Comparison of ENCODE assay signal across 1 cellular context in the genomic region with DNA sequence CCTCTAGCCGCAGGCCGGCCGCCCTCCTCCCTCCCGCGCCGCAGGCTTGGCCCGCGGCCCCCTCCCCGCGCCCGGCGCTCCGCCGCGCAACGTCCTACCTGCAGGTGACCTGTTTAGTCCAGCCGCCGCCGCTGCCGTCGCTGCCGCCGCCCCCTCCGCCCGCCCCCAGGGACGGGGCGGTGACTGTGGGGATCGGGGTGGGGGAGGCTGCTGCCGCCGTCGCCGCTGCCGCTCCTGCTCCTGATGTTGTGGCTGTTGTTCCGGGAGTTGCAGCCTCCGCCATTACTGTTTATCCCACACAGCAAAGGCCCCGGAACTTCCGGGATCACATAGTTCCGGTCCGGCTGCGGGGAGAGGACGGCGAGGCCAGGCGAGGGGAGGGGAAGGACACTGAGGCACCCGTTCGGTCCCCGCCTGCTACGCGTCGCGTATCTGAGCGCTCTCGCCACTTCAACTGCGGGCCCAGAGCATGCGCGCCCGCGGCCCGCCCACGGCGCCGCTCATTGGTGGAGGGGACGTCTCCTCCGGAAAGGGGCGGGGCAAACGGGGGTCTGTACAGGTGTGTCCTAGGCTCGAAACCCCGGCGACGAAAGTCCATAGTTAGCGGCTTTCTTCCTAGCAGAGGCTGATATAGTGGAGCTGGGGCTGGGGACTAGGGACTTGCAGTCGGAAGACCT.
TF ChIP-seq lines count a peak whose summit lies in the region.

A gene with protein sequence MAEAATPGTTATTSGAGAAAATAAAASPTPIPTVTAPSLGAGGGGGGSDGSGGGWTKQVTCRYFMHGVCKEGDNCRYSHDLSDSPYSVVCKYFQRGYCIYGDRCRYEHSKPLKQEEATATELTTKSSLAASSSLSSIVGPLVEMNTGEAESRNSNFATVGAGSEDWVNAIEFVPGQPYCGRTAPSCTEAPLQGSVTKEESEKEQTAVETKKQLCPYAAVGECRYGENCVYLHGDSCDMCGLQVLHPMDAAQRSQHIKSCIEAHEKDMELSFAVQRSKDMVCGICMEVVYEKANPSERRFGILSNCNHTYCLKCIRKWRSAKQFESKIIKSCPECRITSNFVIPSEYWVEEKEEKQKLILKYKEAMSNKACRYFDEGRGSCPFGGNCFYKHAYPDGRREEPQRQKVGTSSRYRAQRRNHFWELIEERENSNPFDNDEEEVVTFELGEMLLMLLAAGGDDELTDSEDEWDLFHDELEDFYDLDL (minus strand): TSS at position 444 of the 677 bp plus-strand sequence. CDS start 161 bp downstream, at position 283.

TF ChIP-seq in GM12878, 131 proteins besides CTCF, POLR2A, EP300 and RAD21 (continued from another document):
- TF ChIP-seq, protein P1, sequence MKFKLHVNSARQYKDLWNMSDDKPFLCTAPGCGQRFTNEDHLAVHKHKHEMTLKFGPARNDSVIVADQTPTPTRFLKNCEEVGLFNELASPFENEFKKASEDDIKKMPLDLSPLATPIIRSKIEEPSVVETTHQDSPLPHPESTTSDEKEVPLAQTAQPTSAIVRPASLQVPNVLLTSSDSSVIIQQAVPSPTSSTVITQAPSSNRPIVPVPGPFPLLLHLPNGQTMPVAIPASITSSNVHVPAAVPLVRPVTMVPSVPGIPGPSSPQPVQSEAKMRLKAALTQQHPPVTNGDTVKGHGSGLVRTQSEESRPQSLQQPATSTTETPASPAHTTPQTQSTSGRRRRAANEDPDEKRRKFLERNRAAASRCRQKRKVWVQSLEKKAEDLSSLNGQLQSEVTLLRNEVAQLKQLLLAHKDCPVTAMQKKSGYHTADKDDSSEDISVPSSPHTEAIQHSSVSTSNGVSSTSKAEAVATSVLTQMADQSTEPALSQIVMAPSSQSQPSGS (IDR thresholded peaks at IDR 0.05; ENCODE audit: low read length), result no peak
- no peak for TF ChIP-seq YBX1 (IDR thresholded peaks at IDR 0.05)
- peak; percentile 64; the same call in 1 of the 2 replicates for TF ChIP-seq RB1 (IDR thresholded peaks at IDR 0.05; ENCODE audit: borderline replicate concordance)
- TF ChIP-seq, protein P2, sequence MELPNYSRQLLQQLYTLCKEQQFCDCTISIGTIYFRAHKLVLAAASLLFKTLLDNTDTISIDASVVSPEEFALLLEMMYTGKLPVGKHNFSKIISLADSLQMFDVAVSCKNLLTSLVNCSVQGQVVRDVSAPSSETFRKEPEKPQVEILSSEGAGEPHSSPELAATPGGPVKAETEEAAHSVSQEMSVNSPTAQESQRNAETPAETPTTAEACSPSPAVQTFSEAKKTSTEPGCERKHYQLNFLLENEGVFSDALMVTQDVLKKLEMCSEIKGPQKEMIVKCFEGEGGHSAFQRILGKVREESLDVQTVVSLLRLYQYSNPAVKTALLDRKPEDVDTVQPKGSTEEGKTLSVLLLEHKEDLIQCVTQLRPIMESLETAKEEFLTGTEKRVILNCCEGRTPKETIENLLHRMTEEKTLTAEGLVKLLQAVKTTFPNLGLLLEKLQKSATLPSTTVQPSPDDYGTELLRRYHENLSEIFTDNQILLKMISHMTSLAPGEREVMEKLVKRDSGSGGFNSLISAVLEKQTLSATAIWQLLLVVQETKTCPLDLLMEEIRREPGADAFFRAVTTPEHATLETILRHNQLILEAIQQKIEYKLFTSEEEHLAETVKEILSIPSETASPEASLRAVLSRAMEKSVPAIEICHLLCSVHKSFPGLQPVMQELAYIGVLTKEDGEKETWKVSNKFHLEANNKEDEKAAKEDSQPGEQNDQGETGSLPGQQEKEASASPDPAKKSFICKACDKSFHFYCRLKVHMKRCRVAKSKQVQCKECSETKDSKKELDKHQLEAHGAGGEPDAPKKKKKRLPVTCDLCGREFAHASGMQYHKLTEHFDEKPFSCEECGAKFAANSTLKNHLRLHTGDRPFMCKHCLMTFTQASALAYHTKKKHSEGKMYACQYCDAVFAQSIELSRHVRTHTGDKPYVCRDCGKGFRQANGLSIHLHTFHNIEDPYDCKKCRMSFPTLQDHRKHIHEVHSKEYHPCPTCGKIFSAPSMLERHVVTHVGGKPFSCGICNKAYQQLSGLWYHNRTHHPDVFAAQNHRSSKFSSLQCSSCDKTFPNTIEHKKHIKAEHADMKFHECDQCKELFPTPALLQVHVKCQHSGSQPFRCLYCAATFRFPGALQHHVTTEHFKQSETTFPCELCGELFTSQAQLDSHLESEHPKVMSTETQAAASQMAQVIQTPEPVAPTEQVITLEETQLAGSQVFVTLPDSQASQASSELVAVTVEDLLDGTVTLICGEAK (IDR thresholded peaks at IDR 0.05; ENCODE audit: borderline replicate concordance), result peak; percentile 86
- no peak for TF ChIP-seq HDAC2 (IDR thresholded peaks at IDR 0.05)
- TF ChIP-seq, protein P3, sequence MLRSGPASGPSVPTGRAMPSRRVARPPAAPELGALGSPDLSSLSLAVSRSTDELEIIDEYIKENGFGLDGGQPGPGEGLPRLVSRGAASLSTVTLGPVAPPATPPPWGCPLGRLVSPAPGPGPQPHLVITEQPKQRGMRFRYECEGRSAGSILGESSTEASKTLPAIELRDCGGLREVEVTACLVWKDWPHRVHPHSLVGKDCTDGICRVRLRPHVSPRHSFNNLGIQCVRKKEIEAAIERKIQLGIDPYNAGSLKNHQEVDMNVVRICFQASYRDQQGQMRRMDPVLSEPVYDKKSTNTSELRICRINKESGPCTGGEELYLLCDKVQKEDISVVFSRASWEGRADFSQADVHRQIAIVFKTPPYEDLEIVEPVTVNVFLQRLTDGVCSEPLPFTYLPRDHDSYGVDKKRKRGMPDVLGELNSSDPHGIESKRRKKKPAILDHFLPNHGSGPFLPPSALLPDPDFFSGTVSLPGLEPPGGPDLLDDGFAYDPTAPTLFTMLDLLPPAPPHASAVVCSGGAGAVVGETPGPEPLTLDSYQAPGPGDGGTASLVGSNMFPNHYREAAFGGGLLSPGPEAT (IDR thresholded peaks at IDR 0.05; ENCODE audit: low read depth), result no peak
- TF ChIP-seq SPI1 (IDR thresholded peaks at IDR 0.05; ENCODE audit: borderline replicate concordance, insufficient read depth, low read depth, low read length), result no peak
- TF ChIP-seq CBX5 (IDR thresholded peaks at IDR 0.05; ENCODE audit: low read depth), result no peak
- 0 out of 2 replicates have a peak, but pooled peaks have one; percentile 34 for TF ChIP-seq ESRRA (IDR thresholded peaks at IDR 0.05; ENCODE audit: low read length)
- TF ChIP-seq, protein P4, sequence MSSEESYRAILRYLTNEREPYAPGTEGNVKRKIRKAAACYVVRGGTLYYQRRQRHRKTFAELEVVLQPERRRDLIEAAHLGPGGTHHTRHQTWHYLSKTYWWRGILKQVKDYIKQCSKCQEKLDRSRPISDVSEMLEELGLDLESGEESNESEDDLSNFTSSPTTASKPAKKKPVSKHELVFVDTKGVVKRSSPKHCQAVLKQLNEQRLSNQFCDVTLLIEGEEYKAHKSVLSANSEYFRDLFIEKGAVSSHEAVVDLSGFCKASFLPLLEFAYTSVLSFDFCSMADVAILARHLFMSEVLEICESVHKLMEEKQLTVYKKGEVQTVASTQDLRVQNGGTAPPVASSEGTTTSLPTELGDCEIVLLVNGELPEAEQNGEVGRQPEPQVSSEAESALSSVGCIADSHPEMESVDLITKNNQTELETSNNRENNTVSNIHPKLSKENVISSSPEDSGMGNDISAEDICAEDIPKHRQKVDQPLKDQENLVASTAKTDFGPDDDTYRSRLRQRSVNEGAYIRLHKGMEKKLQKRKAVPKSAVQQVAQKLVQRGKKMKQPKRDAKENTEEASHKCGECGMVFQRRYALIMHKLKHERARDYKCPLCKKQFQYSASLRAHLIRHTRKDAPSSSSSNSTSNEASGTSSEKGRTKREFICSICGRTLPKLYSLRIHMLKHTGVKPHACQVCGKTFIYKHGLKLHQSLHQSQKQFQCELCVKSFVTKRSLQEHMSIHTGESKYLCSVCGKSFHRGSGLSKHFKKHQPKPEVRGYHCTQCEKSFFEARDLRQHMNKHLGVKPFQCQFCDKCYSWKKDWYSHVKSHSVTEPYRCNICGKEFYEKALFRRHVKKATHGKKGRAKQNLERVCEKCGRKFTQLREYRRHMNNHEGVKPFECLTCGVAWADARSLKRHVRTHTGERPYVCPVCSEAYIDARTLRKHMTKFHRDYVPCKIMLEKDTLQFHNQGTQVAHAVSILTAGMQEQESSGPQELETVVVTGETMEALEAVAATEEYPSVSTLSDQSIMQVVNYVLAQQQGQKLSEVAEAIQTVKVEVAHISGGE (CRISPR knock-in tag; IDR thresholded peaks at IDR 0.05), result peak; percentile 60
